ENCODE assay signal across 14 cellular contexts in the genomic region with DNA sequence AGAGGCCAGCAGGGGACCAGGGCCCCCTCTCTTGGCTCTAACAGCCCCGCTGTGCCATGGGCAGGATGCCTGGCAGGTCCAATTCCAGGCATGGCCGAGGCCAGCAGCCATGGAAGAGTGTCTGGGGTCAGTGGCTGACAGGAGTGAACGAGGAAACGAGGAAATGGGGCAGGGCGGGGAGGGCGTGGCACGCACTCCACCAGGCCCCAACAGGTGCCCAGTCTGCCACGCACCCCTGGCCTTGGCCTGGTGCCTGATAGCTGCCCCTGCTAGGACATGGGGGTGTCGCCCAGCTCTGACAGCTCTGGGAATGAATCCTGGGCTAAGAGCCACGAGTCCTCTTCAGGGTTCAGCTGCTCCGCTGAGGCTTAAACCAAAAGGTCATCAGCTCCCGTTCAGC. TPM values are rescaled to one million over a fixed set of nuclear protein-coding genes. Genes with fewer than 3 reads are reported as not detected.
A peak's percentile ranks its signal among the peaks of the same experiment; 100 is the strongest.
DNase-seq lines count a peak whose midpoint lies in the region; ATAC-seq, FAIRE-seq and TF ChIP-seq lines count a peak whose summit lies in the region.
"Had no signal": no experiment of that assay in that cellular context is flagged by ENCODE, and none has a peak within 500 bp of the region (broad histone marks: within the 10 kb centered on the region; RNA-seq: fewer than 3 reads in every experiment).

No MANE protein-coding gene starts in this region.

- intact Hi-C loops in HepG2 (cut with micrococcal nuclease; ENCODE audit: unreplicated experiment) = no loop called here

- peaks cover 25% of the 10 kb centered on the region for H3K4me1 Mint-ChIP-seq in activated CD4-positive, alpha-beta T cell treated with anti-CD3 and anti-CD28 coated beads, Interleukin-2, amount 10 ng/mL, durations not matched to agents 7 days and 5 days
- peaks cover 31% of the 10 kb centered on the region for H3K4me1 Mint-ChIP-seq in activated naive CD8-positive, alpha-beta T cell treated with anti-CD3 and anti-CD28 coated beads, Interleukin-2, amount 50 U/mL, for 24 hours
- peaks cover 41% of the 10 kb centered on the region for H3K4me1 Mint-ChIP-seq in stimulated activated memory B cell treated with anti-CD40 and anti-IgM and Interleukin-4, amounts not matched to agents 10 μg/mL and 1 μg/mL and 100 μg/mL, for 72 hours

- no peak overlapping the region for H3K4me3 Mint-ChIP-seq in activated CD4-positive, alpha-beta T cell treated with anti-CD3 and anti-CD28 coated beads, Interleukin-2, amount 10 ng/mL, durations not matched to agents 7 days and 5 days
- H3K4me3 Mint-ChIP-seq in activated naive CD8-positive, alpha-beta T cell treated with anti-CD3 and anti-CD28 coated beads, Interleukin-2, amount 50 U/mL, for 24 hours = no peak overlapping the region
- no peak overlapping the region for H3K4me3 Mint-ChIP-seq in stimulated activated memory B cell treated with anti-CD40 and anti-IgM and Interleukin-4, amounts not matched to agents 10 μg/mL and 1 μg/mL and 100 μg/mL, for 72 hours
- H3K4me3 Mint-ChIP-seq: brain, nephron had no signal

- no peak overlapping the region for H2AFZ ChIP-seq in HepG2 (ENCODE audit: low read length)
- H2AFZ ChIP-seq: GM23248 had no signal

- no peaks in the 10 kb centered on the region for H3K9me3 Mint-ChIP-seq in activated CD4-positive, alpha-beta T cell treated with anti-CD3 and anti-CD28 coated beads, Interleukin-2, amount 10 ng/mL, durations not matched to agents 7 days and 5 days
- no peaks in the 10 kb centered on the region for H3K9me3 Mint-ChIP-seq in activated naive CD8-positive, alpha-beta T cell treated with anti-CD3 and anti-CD28 coated beads, Interleukin-2, amount 50 U/mL, for 24 hours
- H3K9me3 Mint-ChIP-seq in stimulated activated memory B cell treated with anti-CD40 and anti-IgM and Interleukin-4, amounts not matched to agents 10 μg/mL and 1 μg/mL and 100 μg/mL, for 72 hours = no peaks in the 10 kb centered on the region
- H3K9me3 Mint-ChIP-seq: nephron had no signal

- POLR2A ChIA-PET in activated CD4-positive, alpha-beta T cell treated with anti-CD3 and anti-CD28 coated beads, Interleukin-2, amount 10 ng/mL, durations not matched to agents 7 days and 5 days (lab: Charles Lee) = interaction anchor here (1.2 kb wide), 1 partner anchor 12 kb away, joined by 6 read pairs; the partner anchor contains the start of gene TBC1D22A
- POLR2A ChIA-PET in HepG2 (lab: Yijun Ruan, JAX) = interaction anchor here (2.3 to 3.2 kb wide), 3 partner anchors 8 to 11 kb away, joined by 11 to 29 read pairs (median 14); partner anchors contain the start of genes CERK and TBC1D22A

- ATAC-seq in activated naive CD8-positive, alpha-beta T cell treated with anti-CD3 and anti-CD28 coated beads, Interleukin-2, amount 50 U/mL, for 24 hours = no peak
- ATAC-seq in HepG2 = no peak
- no peak for ATAC-seq in stimulated activated memory B cell treated with anti-CD40 and anti-IgM and Interleukin-4, amounts not matched to agents 10 μg/mL and 1 μg/mL and 100 μg/mL, for 72 hours

- H3K27me3 Mint-ChIP-seq in activated CD4-positive, alpha-beta T cell treated with anti-CD3 and anti-CD28 coated beads, Interleukin-2, amount 10 ng/mL, durations not matched to agents 7 days and 5 days = no peaks in the 10 kb centered on the region
- H3K27me3 Mint-ChIP-seq in activated naive CD8-positive, alpha-beta T cell treated with anti-CD3 and anti-CD28 coated beads, Interleukin-2, amount 50 U/mL, for 24 hours = no peaks in the 10 kb centered on the region
- peaks cover 31% of the 10 kb centered on the region for H3K27me3 Mint-ChIP-seq in stimulated activated memory B cell treated with anti-CD40 and anti-IgM and Interleukin-4, amounts not matched to agents 10 μg/mL and 1 μg/mL and 100 μg/mL, for 72 hours

- H3K4me2 ChIP-seq in HepG2 (ENCODE audit: low read depth, low read length) = peak overlapping the region; percentile 31; the same call in 1 of the 2 replicates

- no peak for TF ChIP-seq CTCF in HepG2 (CRISPR knock-in tag; IDR thresholded peaks at IDR 0.05)

- H3K27ac Mint-ChIP-seq in activated CD4-positive, alpha-beta T cell treated with anti-CD3 and anti-CD28 coated beads, Interleukin-2, amount 10 ng/mL, durations not matched to agents 7 days and 5 days = peak overlapping the region; percentile 1
- peak overlapping the region; percentile 79 for H3K27ac Mint-ChIP-seq in activated naive CD8-positive, alpha-beta T cell treated with anti-CD3 and anti-CD28 coated beads, Interleukin-2, amount 50 U/mL, for 24 hours
- H3K27ac Mint-ChIP-seq in stimulated activated memory B cell treated with anti-CD40 and anti-IgM and Interleukin-4, amounts not matched to agents 10 μg/mL and 1 μg/mL and 100 μg/mL, for 72 hours = peak overlapping the region; percentile 3
- H3K27ac Mint-ChIP-seq: brain, nephron had no signal

- H3K79me2 ChIP-seq in HepG2 (ENCODE audit: insufficient read depth, low read length) = no peaks in the 10 kb centered on the region

- BruUV-seq in HepG2 (replicated peaks; lab: Mats Ljungman, UMichigan) = no TSS peak

- H3K9ac ChIP-seq in HepG2 (ENCODE audit: insufficient read depth, low read depth, low read length) = no peak overlapping the region
- H3K9ac ChIP-seq: GM23248 had no signal

- 9% methylated on average over 3 of the region's 12 CpGs for WGBS in HepG2 (ENCODE audit: low lambda C conversion rate)

- H3K27ac ChIP-seq in HepG2 (ENCODE audit: extremely low read length, insufficient read depth, low read length) = no peak overlapping the region
- H3K27ac ChIP-seq: vagina had no signal

- H3K4me3 ChIP-seq in HepG2 (replicated peaks in 1 of 3; ENCODE audit: insufficient read depth in 1 of 3, low read depth in 2 of 3, low read length in 3 of 3) = peak overlapping the region in 1 of 3 experiments; percentile 30; a peak in 1 of 6 replicates
- H3K4me3 ChIP-seq: GM23248, vagina had no signal

- in situ Hi-C loops in HepG2 (cut with HindIII; ENCODE audit: extremely low pct_ligation_motif_present, low pct_unique_long_range_greater_than_20kb) = no loop called here

- no peaks in the 10 kb centered on the region for H3K36me3 ChIP-seq in HepG2 (replicated peaks in 1 of 2; ENCODE audit: control insufficient read depth in 1 of 2, insufficient read depth in 2 of 2, low read length in 2 of 2)
- H3K36me3 ChIP-seq: vagina had no signal

- TF ChIP-seq RAD21 in HepG2 (CRISPR knock-in tag; IDR thresholded peaks at IDR 0.05) = no peak

- no peak for TF ChIP-seq POLR2A in HepG2 (IDR thresholded peaks at IDR 0.05; ENCODE audit: insufficient read depth in 1 of 2, low read depth in 2 of 2, low read length in 2 of 2)

- H3K9me3 ChIP-seq in HepG2 (ENCODE audit: low read length) = peaks cover under 1% of the 10 kb centered on the region; the same call in 1 of the 2 replicates
- H3K9me3 ChIP-seq: vagina had no signal

- no peak for DNase-seq in activated CD4-positive, alpha-beta T cell treated with anti-CD3 and anti-CD28 coated beads, Interleukin-2, amount 10 ng/mL, durations not matched to agents 7 days and 5 days
- DNase-seq in activated CD4-positive, alpha-beta T cell treated with anti-CD3 and anti-CD28 coated beads for 48 hours = no peak
- no peak for DNase-seq in activated naive CD8-positive, alpha-beta T cell treated with anti-CD3 and anti-CD28 coated beads, Interleukin-2, amount 50 U/mL, for 24 hours
- no peak for DNase-seq in HepG2 (ENCODE audit: low spot score)
- DNase-seq in MV-4-11 (lab: John Stamatoyannopoulos, UW) = no peak
- no peak for DNase-seq in NCI-H748 (lab: John Stamatoyannopoulos, UW; ENCODE audit: unreplicated experiment)
- DNase-seq in ecto neural progenitor cell (ENCODE audit: low spot score) = no peak
- DNase-seq: activated CD4-positive, CD25-positive, alpha-beta regulatory T cell; GM23248; NCI-H774 had no signal

- TF ChIP-seq EP300 in HepG2 (IDR thresholded peaks at IDR 0.05; ENCODE audit: low read depth in 2 of 2, low read length in 2 of 2) (no peak), HepG2 (CRISPR knock-in tag; IDR thresholded peaks at IDR 0.05; ENCODE audit: borderline replicate concordance) (no peak)

- H3K27me3 ChIP-seq in HepG2 (ENCODE audit: control insufficient read depth in 1 of 2, insufficient read depth in 2 of 2, low read length in 2 of 2) = peaks cover 3 to 25% of the 10 kb centered on the region in 2 experiments; a peak in 3 of 5 replicates
- H3K27me3 ChIP-seq: vagina had no signal

- H3K4me1 ChIP-seq in HepG2 (ENCODE audit: insufficient read depth, low read length) = peaks cover 74% of the 10 kb centered on the region

- CTCF ChIA-PET in activated CD4-positive, alpha-beta T cell treated with anti-CD3 and anti-CD28 coated beads, Interleukin-2, amount 10 ng/mL, durations not matched to agents 7 days and 5 days (lab: Charles Lee) = interaction anchor here (1.0 to 3.5 kb wide), 3 partner anchors 8 to 15 kb away, joined by 3 to 15 read pairs (median 3); no protein-coding TSS in a partner anchor
- CTCF ChIA-PET in HepG2 (lab: Yijun Ruan, JAX; ENCODE audit: low intra/inter-chr PET ratio, low total read pairs) = no interaction called here

- no peaks in the 10 kb centered on the region for H3K36me3 Mint-ChIP-seq in activated CD4-positive, alpha-beta T cell treated with anti-CD3 and anti-CD28 coated beads, Interleukin-2, amount 10 ng/mL, durations not matched to agents 7 days and 5 days (ENCODE audit: low read depth)
- H3K36me3 Mint-ChIP-seq in activated naive CD8-positive, alpha-beta T cell treated with anti-CD3 and anti-CD28 coated beads, Interleukin-2, amount 50 U/mL, for 24 hours (ENCODE audit: low read depth) = no peaks in the 10 kb centered on the region
- no peaks in the 10 kb centered on the region for H3K36me3 Mint-ChIP-seq in stimulated activated memory B cell treated with anti-CD40 and anti-IgM and Interleukin-4, amounts not matched to agents 10 μg/mL and 1 μg/mL and 100 μg/mL, for 72 hours
- H3K36me3 Mint-ChIP-seq: brain had no signal

- FAIRE-seq in HepG2 (lab: Jason Lieb, UNC) = no peak

- H4K20me1 ChIP-seq in HepG2 (ENCODE audit: insufficient read depth, low read length) = no peaks in the 10 kb centered on the region

RNA-seq across cellular contexts. Expression of gene TBC1D22A, which starts 11.6 kb away (rescaled TPM):
- total RNA-seq in activated CD4-positive, alpha-beta T cell treated with anti-CD3 and anti-CD28 coated beads, Interleukin-2, amount 10 ng/mL, durations not matched to agents 7 days and 5 days = 10 to 100 TPM; 34.1 to 39.2 TPM
- total RNA-seq in HepG2 (2016; rRNA removed; fragmentation: Illumina TruSeq; extraction: Trizol) = 17.3 and 17.6 TPM in 2 replicates
- total RNA-seq in HepG2 (2016; cell fraction: cytosol; rRNA removed; fragmentation: Illumina TruSeq; extraction: Trizol; ENCODE audit: low read depth) = 13.6 and 13.8 TPM in 2 replicates
- total RNA-seq in HepG2 (2016; cell fraction: insoluble cytoplasmic fraction; rRNA removed; fragmentation: Illumina TruSeq; extraction: Trizol) = 14.5 and 18.0 TPM in 2 replicates
- total RNA-seq in HepG2 (2016; cell fraction: membrane; rRNA removed; fragmentation: Illumina TruSeq; extraction: Trizol) = 15.2 and 19.7 TPM in 2 replicates
- 11.0 and 13.2 TPM in 2 replicates for total RNA-seq in HepG2 (2016; cell fraction: nucleus; rRNA removed; fragmentation: Illumina TruSeq; extraction: Trizol)
- 17.5 and 18.0 TPM in 2 replicates for polyA plus RNA-seq in HepG2 (2011; rRNA removed)
- polyA plus RNA-seq in HepG2 (2011; cell fraction: cytosol; rRNA removed) = 16.4 and 18.2 TPM in 2 replicates
- polyA plus RNA-seq in HepG2 (2011; cell fraction: nucleus; rRNA removed) = 14.2 and 18.7 TPM in 2 replicates
- polyA plus RNA-seq in HepG2 (2012) = 12.4 and 15.2 TPM in 2 replicates
- polyA plus RNA-seq in HepG2 (2016; cell fraction: cytosol; fragmentation: Illumina TruSeq; extraction: Trizol; ENCODE audit: low read depth) = 7.7 and 9.5 TPM in 2 replicates
- polyA plus RNA-seq in HepG2 (2016; cell fraction: insoluble cytoplasmic fraction; fragmentation: Illumina TruSeq; extraction: Trizol; ENCODE audit: low read depth) = 17.3 and 21.6 TPM in 2 replicates
- polyA plus RNA-seq in HepG2 (2016; cell fraction: membrane; fragmentation: Illumina TruSeq; extraction: Trizol; ENCODE audit: low read depth) = 14.3 and 16.8 TPM in 2 replicates
- polyA plus RNA-seq in HepG2 (2016; cell fraction: nucleus; fragmentation: Illumina TruSeq; extraction: Trizol; ENCODE audit: insufficient read depth, low read depth) = 13.4 and 13.5 TPM in 2 replicates
- polyA minus RNA-seq in HepG2 (2011; rRNA and poly(A)+ RNA removed; ENCODE audit: low replicate concordance) = 14.2 and 23.5 TPM in 2 replicates
- polyA minus RNA-seq in HepG2 (2011; cell fraction: cytosol; rRNA and poly(A)+ RNA removed) = 11.9 and 12.0 TPM in 2 replicates
- polyA minus RNA-seq in HepG2 (2011; cell fraction: nucleus; rRNA and poly(A)+ RNA removed) = 21.5 and 22.0 TPM in 2 replicates

RNA-seq across cellular contexts. Expression of gene CERK, which starts 12.8 kb away (rescaled TPM):
- total RNA-seq in activated CD4-positive, alpha-beta T cell treated with anti-CD3 and anti-CD28 coated beads, Interleukin-2, amount 10 ng/mL, durations not matched to agents 7 days and 5 days = 10 to 100 TPM; 41.8 to 47.1 TPM
- 40.3 and 41.8 TPM in 2 replicates for total RNA-seq in HepG2 (2016; rRNA removed; fragmentation: Illumina TruSeq; extraction: Trizol)
- 33.8 and 34.8 TPM in 2 replicates for total RNA-seq in HepG2 (2016; cell fraction: cytosol; rRNA removed; fragmentation: Illumina TruSeq; extraction: Trizol; ENCODE audit: low read depth)
- total RNA-seq in HepG2 (2016; cell fraction: insoluble cytoplasmic fraction; rRNA removed; fragmentation: Illumina TruSeq; extraction: Trizol) = 36.2 and 38.6 TPM in 2 replicates
- total RNA-seq in HepG2 (2016; cell fraction: membrane; rRNA removed; fragmentation: Illumina TruSeq; extraction: Trizol) = 63.0 and 65.4 TPM in 2 replicates
- 26.0 and 34.7 TPM in 2 replicates for total RNA-seq in HepG2 (2016; cell fraction: nucleus; rRNA removed; fragmentation: Illumina TruSeq; extraction: Trizol)
- 41.9 and 49.5 TPM in 2 replicates for polyA plus RNA-seq in HepG2 (2011; rRNA removed)
- polyA plus RNA-seq in HepG2 (2011; cell fraction: cytosol; rRNA removed) = 38.6 and 42.2 TPM in 2 replicates
- polyA plus RNA-seq in HepG2 (2011; cell fraction: nucleus; rRNA removed) = 42.7 and 45.1 TPM in 2 replicates
- 38.6 and 44.4 TPM in 2 replicates for polyA plus RNA-seq in HepG2 (2012)
- polyA plus RNA-seq in HepG2 (2016; cell fraction: cytosol; fragmentation: Illumina TruSeq; extraction: Trizol; ENCODE audit: low read depth) = 31.4 and 34.6 TPM in 2 replicates
- 32.4 and 37.2 TPM in 2 replicates for polyA plus RNA-seq in HepG2 (2016; cell fraction: insoluble cytoplasmic fraction; fragmentation: Illumina TruSeq; extraction: Trizol; ENCODE audit: low read depth)
- 47.9 and 48.5 TPM in 2 replicates for polyA plus RNA-seq in HepG2 (2016; cell fraction: membrane; fragmentation: Illumina TruSeq; extraction: Trizol; ENCODE audit: low read depth)
- 42.2 and 46.3 TPM in 2 replicates for polyA plus RNA-seq in HepG2 (2016; cell fraction: nucleus; fragmentation: Illumina TruSeq; extraction: Trizol; ENCODE audit: insufficient read depth, low read depth)
- 29.1 and 59.9 TPM in 2 replicates for polyA minus RNA-seq in HepG2 (2011; rRNA and poly(A)+ RNA removed; ENCODE audit: low replicate concordance)
- 26.6 and 33.8 TPM in 2 replicates for polyA minus RNA-seq in HepG2 (2011; cell fraction: cytosol; rRNA and poly(A)+ RNA removed)
- 39.4 and 41.5 TPM in 2 replicates for polyA minus RNA-seq in HepG2 (2011; cell fraction: nucleus; rRNA and poly(A)+ RNA removed)

Comparison
In these comparisons a context has a peak if more than half of its experiments do, and no peak if none do; other contexts are left out.
1. H3K27ac Mint-ChIP-seq: peak in every context shown above with its lines; median percentile 79 in activated naive CD8-positive, alpha-beta T cell treated with anti-CD3 and anti-CD28 coated beads, Interleukin-2, amount 50 U/mL, for 24 hours; 3 in stimulated activated memory B cell treated with anti-CD40 and anti-IgM and Interleukin-4, amounts not matched to agents 10 μg/mL and 1 μg/mL and 100 μg/mL, for 72 hours; 1 in activated CD4-positive, alpha-beta T cell treated with anti-CD3 and anti-CD28 coated beads, Interleukin-2, amount 10 ng/mL, durations not matched to agents 7 days and 5 days.